Comparison of ENCODE assay signal across 7 cellular contexts in the genomic region with DNA sequence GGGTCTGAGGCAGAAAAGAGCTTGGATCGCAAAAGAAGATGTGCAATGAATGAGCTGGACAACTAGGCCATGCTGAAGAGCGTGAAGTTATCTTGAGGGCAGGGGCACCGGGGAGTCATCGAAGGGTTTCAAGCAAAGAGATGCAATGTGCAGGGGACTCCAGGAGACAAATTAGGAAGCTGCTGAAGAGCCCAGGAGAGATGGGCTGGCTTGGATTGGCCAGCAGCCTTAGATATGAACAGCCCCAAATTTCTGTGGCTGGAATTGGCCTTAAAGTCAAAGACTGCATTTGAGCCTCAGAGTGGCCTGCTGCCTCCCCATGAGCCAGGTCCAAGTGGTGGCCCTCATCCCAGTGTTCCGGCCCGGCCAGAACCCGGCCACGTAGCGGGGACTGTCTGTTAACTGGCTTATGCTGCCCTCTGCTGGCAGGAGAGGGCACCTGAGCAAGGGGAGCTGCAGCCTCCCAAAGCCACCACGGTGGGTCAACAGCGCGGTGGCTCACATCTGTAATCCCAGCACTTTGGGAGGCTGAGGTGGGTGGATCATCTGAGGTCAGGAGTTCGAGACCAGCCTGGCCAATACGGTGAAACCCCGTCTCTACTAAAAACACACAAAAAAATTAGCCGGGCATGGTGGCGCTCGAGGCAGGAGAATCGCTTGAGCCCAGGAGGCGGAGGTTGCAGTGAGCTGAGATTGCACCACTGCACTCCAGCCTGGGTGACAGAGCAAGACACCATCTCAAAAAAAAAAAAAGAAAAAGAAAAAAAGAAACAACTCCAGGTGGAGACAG. TPM values are rescaled to one million over a fixed set of nuclear protein-coding genes. Genes with fewer than 3 reads are reported as not detected.
A peak's percentile ranks its signal among the peaks of the same experiment; 100 is the strongest.
DNase-seq lines count a peak whose midpoint lies in the region; ATAC-seq and TF ChIP-seq lines count a peak whose summit lies in the region.
"Not testable (repeated sequence)": the region's sequence is repeated elsewhere in the genome, so short reads cannot be mapped to it uniquely, and the experiment has no call there.

No MANE protein-coding gene starts in this region.

- ATAC-seq in HG02759 (IDR thresholded peaks at IDR 0.05; ENCODE audit: unreplicated experiment) (peak; percentile 99), left cardiac atrium (peak; percentile 97)

- not testable (repeated sequence) for H3K36me3 ChIP-seq in adipocyte (ENCODE audit: control insufficient read depth, insufficient read depth, low read length, severe bottlenecking)

- in situ Hi-C loops in GM13977 (cut with MboI; ENCODE audit: low pct_unique_long_range_greater_than_20kb, low sequenced_read_pairs, unreplicated experiment): loop anchor here (10.0 kb wide), 1 partner anchor 48 kb away; no protein-coding TSS in a partner anchor

- not testable (repeated sequence) for H3K27me3 ChIP-seq in adipocyte (replicated peaks; ENCODE audit: control insufficient read depth, insufficient read depth, low read length)

- not testable (repeated sequence) for H3K4me3 ChIP-seq in adipocyte (ENCODE audit: low read length)

- DNase-seq in GM13977 (ENCODE audit: low spot score) (peak; percentile 82), NCI-H128 (lab: John Stamatoyannopoulos, UW; ENCODE audit: unreplicated experiment) (peak; percentile 47), T-helper 1 cell (peak; percentile 54 to 70 (median 64)), adipocyte (ENCODE audit: low read depth) (peak; percentile 93), left cardiac atrium (peak; percentile 92), renal cortical epithelial cell (ENCODE audit: low read depth) (peak; percentile 32)

- H3K4me1 ChIP-seq in adipocyte (ENCODE audit: control insufficient read depth, insufficient read depth, low read length): not testable (repeated sequence)

- H3K9ac ChIP-seq in adipocyte (ENCODE audit: low read length): not testable (repeated sequence)

- TF ChIP-seq CTCF in GM13977 (IDR thresholded peaks at IDR 0.05; ENCODE audit: extremely low read depth, insufficient read depth, missing control alignments): peak; percentile 96

- intact Hi-C loops in left cardiac atrium (cut with DNase I): loop anchor here (2.0 to 5.0 kb wide), 2 partner anchors 41 to 42 kb away; no protein-coding TSS in a partner anchor

- not testable (repeated sequence) for H3K9me3 ChIP-seq in adipocyte (ENCODE audit: control insufficient read depth, low read length)

RNA-seq across cellular contexts. Expression of gene HM13, which starts 11.2 kb away (rescaled TPM):
- total RNA-seq in left cardiac atrium (10 to 100 TPM; 64.9 to 88.9 TPM), renal cortical epithelial cell (64.6 and 150 TPM in 2 replicates)

RNA-seq across cellular contexts. Expression of gene REM1, which starts 28.0 kb away (rescaled TPM):
- 1 to 10 TPM; 1.6 to 3.2 TPM for total RNA-seq in left cardiac atrium
- total RNA-seq in renal cortical epithelial cell: not detected in 2 replicates

RNA-seq across cellular contexts. Expression of gene DEFB124, which starts 28.2 kb away (rescaled TPM):
- total RNA-seq in left cardiac atrium: under 1 TPM in 1 of 2 donors, not detected in 1; 0.44 TPM
- total RNA-seq in renal cortical epithelial cell: not detected in 2 replicates

Comparison
In these comparisons a context has a peak if more than half of its experiments do, and no peak if none do; other contexts are left out.
1. DNase-seq: peak in every context shown above with its lines; median percentile 93 in adipocyte; 92 in left cardiac atrium; 82 in GM13977; 64 in T-helper 1 cell; 47 in NCI-H128; 32 in renal cortical epithelial cell.